28 cellular contexts compared by ENCODE assay signal in genomic region chr14:77426396-77426795, GRCh38. TPM values are rescaled to one million over a fixed set of nuclear protein-coding genes. Genes with fewer than 3 reads are reported as not detected.
"Had no signal": no experiment of that assay in that cellular context is flagged by ENCODE, and none has a peak within 500 bp of the region (broad histone marks: within the 10 kb centered on the region; RNA-seq: fewer than 3 reads in every experiment).

No MANE protein-coding gene starts in this region.

- ATAC-seq: stimulated activated effector memory CD8-positive, alpha-beta T cell treated with anti-CD3 and anti-CD28 coated beads, Interleukin-12 subunit alpha, Interleukin-12 subunit beta, amount 100 ng/mL, for 72 hours; stimulated activated memory B cell treated with anti-CD40 and anti-IgM and Interleukin-4, amounts not matched to agents 10 μg/mL and 1 μg/mL and 100 μg/mL, for 72 hours; stimulated activated naive B cell treated with anti-CD40 and anti-IgM and Interleukin-4, amounts not matched to agents 10 μg/mL and 1 μg/mL and 100 μg/mL, for 72 hours; stimulated activated naive CD8-positive, alpha-beta T cell treated with anti-CD3 and anti-CD28 coated beads, Interleukin-15, amount 100 ng/mL, for 72 hours; stimulated activated naive CD8-positive, alpha-beta T cell treated with anti-CD3 and anti-CD28 coated beads, Interleukin-15, Interleukin-2, amounts not matched to agents 100 U/mL and 50 U/mL, for 24 hours; upper lobe of right lung had no signal

- H3K4me3 ChIP-seq: stomach, suprapubic skin, testis, thoracic aorta, thyroid gland, tibial artery, tibial nerve, transverse colon, upper lobe of left lung, upper lobe of right lung, uterus, vagina had no signal

- H3K27ac Mint-ChIP-seq: stimulated activated effector memory CD8-positive, alpha-beta T cell treated with anti-CD3 and anti-CD28 coated beads, Interleukin-12 subunit alpha, Interleukin-12 subunit beta, amount 100 ng/mL, for 72 hours; stimulated activated memory B cell treated with anti-CD40 and anti-IgM and Interleukin-4, amounts not matched to agents 10 μg/mL and 1 μg/mL and 100 μg/mL, for 72 hours; stimulated activated naive B cell treated with anti-CD40 and anti-IgM and Interleukin-4, amounts not matched to agents 10 μg/mL and 1 μg/mL and 100 μg/mL, for 72 hours; stimulated activated naive CD8-positive, alpha-beta T cell treated with anti-CD3 and anti-CD28 coated beads, Interleukin-15, amount 100 ng/mL, for 72 hours; stimulated activated naive CD8-positive, alpha-beta T cell treated with anti-CD3 and anti-CD28 coated beads, Interleukin-15, Interleukin-2, amounts not matched to agents 100 ng/mL and 50 ng/mL, for 24 hours; type B pancreatic cell had no signal

- H3K4me3 Mint-ChIP-seq: stimulated activated effector memory CD8-positive, alpha-beta T cell treated with anti-CD3 and anti-CD28 coated beads, Interleukin-12 subunit alpha, Interleukin-12 subunit beta, amount 100 ng/mL, for 72 hours; stimulated activated memory B cell treated with anti-CD40 and anti-IgM and Interleukin-4, amounts not matched to agents 10 μg/mL and 1 μg/mL and 100 μg/mL, for 72 hours; stimulated activated naive B cell treated with anti-CD40 and anti-IgM and Interleukin-4, amounts not matched to agents 10 μg/mL and 1 μg/mL and 100 μg/mL, for 72 hours; stimulated activated naive CD8-positive, alpha-beta T cell treated with anti-CD3 and anti-CD28 coated beads, Interleukin-15, amount 100 ng/mL, for 72 hours; stimulated activated naive CD8-positive, alpha-beta T cell treated with anti-CD3 and anti-CD28 coated beads, Interleukin-15, Interleukin-2, amounts not matched to agents 100 ng/mL and 50 ng/mL, for 24 hours; type B pancreatic cell had no signal

- DNase-seq: stimulated activated CD4-positive, alpha-beta T cell treated with anti-CD3 and anti-CD28 coated beads, Interleukin-2, amount 100 ng/mL, for 48 hours; stimulated activated CD4-positive, alpha-beta T cell treated with anti-CD3 and anti-CD28 coated beads, Interleukin-4, amount 100 ng/mL, for 1 hour; stimulated activated CD4-positive, alpha-beta T cell treated with anti-CD3 and anti-CD28 coated beads, Interleukin-4, amount 100 ng/mL, for 24 hours; stimulated activated CD4-positive, alpha-beta T cell treated with anti-CD3 and anti-CD28 coated beads, Interleukin-4, amount 100 ng/mL, for 4 hours; stimulated activated CD8-positive, alpha-beta memory T cell treated with anti-CD3 and anti-CD28 coated beads, Interleukin-4, amount 100 ng/mL, for 48 hours; stimulated activated naive B cell treated with anti-CD40 and anti-IgM and Interleukin-4, amounts not matched to agents 10 μg/mL and 1 μg/mL and 100 μg/mL, for 72 hours; stimulated activated naive CD4-positive, alpha-beta T cell; stimulated activated naive CD4-positive, alpha-beta T cell treated with Interleukin-2 at 50 U/mL for 16 hours; stimulated activated naive CD8-positive, alpha-beta T cell treated with anti-CD3 and anti-CD28 coated beads, Interleukin-15, amount 100 ng/mL, for 72 hours; stimulated activated naive CD8-positive, alpha-beta T cell treated with anti-CD3 and anti-CD28 coated beads, Interleukin-15, Interleukin-2, amounts not matched to agents 100 U/mL and 50 U/mL, for 24 hours; stomach; substantia nigra; testis; thyroid gland; tibial artery; transverse colon; trophoblast cell; upper lobe of left lung; upper lobe of right lung; uterus had no signal

- H3K4me1 Mint-ChIP-seq: stimulated activated effector memory CD8-positive, alpha-beta T cell treated with anti-CD3 and anti-CD28 coated beads, Interleukin-12 subunit alpha, Interleukin-12 subunit beta, amount 100 ng/mL, for 72 hours; stimulated activated memory B cell treated with anti-CD40 and anti-IgM and Interleukin-4, amounts not matched to agents 10 μg/mL and 1 μg/mL and 100 μg/mL, for 72 hours; stimulated activated naive B cell treated with anti-CD40 and anti-IgM and Interleukin-4, amounts not matched to agents 10 μg/mL and 1 μg/mL and 100 μg/mL, for 72 hours; stimulated activated naive CD8-positive, alpha-beta T cell treated with anti-CD3 and anti-CD28 coated beads, Interleukin-15, amount 100 ng/mL, for 72 hours had no signal

- H3K4me1 ChIP-seq: stomach, suprapubic skin, testis, thyroid gland, tibial artery, tibial nerve, transverse colon, upper lobe of left lung, upper lobe of right lung, uterus, vagina had no signal

- H3K9me3 ChIP-seq: stomach, suprapubic skin, testis, thoracic aorta, thyroid gland, tibial artery, tibial nerve, transverse colon, upper lobe of left lung, upper lobe of right lung, uterus, vagina had no signal

- H3K9me3 Mint-ChIP-seq: stimulated activated effector memory CD8-positive, alpha-beta T cell treated with anti-CD3 and anti-CD28 coated beads, Interleukin-12 subunit alpha, Interleukin-12 subunit beta, amount 100 ng/mL, for 72 hours; stimulated activated memory B cell treated with anti-CD40 and anti-IgM and Interleukin-4, amounts not matched to agents 10 μg/mL and 1 μg/mL and 100 μg/mL, for 72 hours; stimulated activated naive B cell treated with anti-CD40 and anti-IgM and Interleukin-4, amounts not matched to agents 10 μg/mL and 1 μg/mL and 100 μg/mL, for 72 hours; stimulated activated naive CD8-positive, alpha-beta T cell treated with anti-CD3 and anti-CD28 coated beads, Interleukin-15, amount 100 ng/mL, for 72 hours; stimulated activated naive CD8-positive, alpha-beta T cell treated with anti-CD3 and anti-CD28 coated beads, Interleukin-15, Interleukin-2, amounts not matched to agents 100 ng/mL and 50 ng/mL, for 24 hours; type B pancreatic cell had no signal

- H3K27me3 ChIP-seq: stomach, suprapubic skin, testis, thyroid gland, tibial artery, tibial nerve, transverse colon, upper lobe of left lung, upper lobe of right lung, uterus, vagina had no signal

- H3K27me3 Mint-ChIP-seq: stimulated activated memory B cell treated with anti-CD40 and anti-IgM and Interleukin-4, amounts not matched to agents 10 μg/mL and 1 μg/mL and 100 μg/mL, for 72 hours; stimulated activated naive B cell treated with anti-CD40 and anti-IgM and Interleukin-4, amounts not matched to agents 10 μg/mL and 1 μg/mL and 100 μg/mL, for 72 hours; stimulated activated naive CD8-positive, alpha-beta T cell treated with anti-CD3 and anti-CD28 coated beads, Interleukin-15, amount 100 ng/mL, for 72 hours; stimulated activated naive CD8-positive, alpha-beta T cell treated with anti-CD3 and anti-CD28 coated beads, Interleukin-15, Interleukin-2, amounts not matched to agents 100 ng/mL and 50 ng/mL, for 24 hours; type B pancreatic cell had no signal

- H3K36me3 ChIP-seq: uterus had no signal

- H3K27ac ChIP-seq: stomach, suprapubic skin, testis, thoracic aorta, thyroid gland, tibial artery, tibial nerve, transverse colon, upper lobe of left lung, upper lobe of right lung, uterus, vagina had no signal

RNA-seq across cellular contexts. Expression of gene NOXRED1, which starts 3.1 kb away (rescaled TPM):
- total RNA-seq: vagina had no signal

RNA-seq across cellular contexts. Expression of gene SAMD15, which starts 49.2 kb away (rescaled TPM):
- total RNA-seq: vagina had no signal
